ENCODE assay signal across 21 cellular contexts in the genomic region with DNA sequence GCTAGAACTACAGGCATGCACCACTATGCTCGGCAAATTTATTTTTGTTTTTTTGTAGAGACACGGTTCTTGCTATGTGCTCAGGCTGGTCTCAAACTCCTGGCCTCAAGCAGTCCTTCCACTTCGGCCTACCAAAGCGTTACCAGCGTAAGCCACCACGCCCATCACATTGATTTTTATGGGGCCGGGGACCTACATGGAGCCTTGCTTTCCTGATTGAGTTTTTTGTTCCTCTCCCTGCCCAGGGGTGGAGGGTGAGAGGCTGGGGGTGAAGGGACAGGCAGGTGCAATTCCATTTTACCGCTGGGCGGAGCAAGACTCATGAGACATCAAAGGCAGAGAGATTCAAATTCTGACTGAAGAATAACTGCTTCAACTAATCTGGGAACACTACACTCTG. TPM values are rescaled to one million over a fixed set of nuclear protein-coding genes. Genes with fewer than 3 reads are reported as not detected.
A peak's percentile ranks its signal among the peaks of the same experiment; 100 is the strongest.
DNase-seq lines count a peak whose midpoint lies in the region; TF ChIP-seq lines count a peak whose summit lies in the region.
"Had no signal": no experiment of that assay in that cellular context is flagged by ENCODE, and none has a peak within 500 bp of the region (broad histone marks: within the 10 kb centered on the region; RNA-seq: fewer than 3 reads in every experiment).

No MANE protein-coding gene starts in this region.

- no peaks in the 10 kb centered on the region for H3K9me3 ChIP-seq in CD4-positive, alpha-beta memory T cell (ENCODE audit: control insufficient read depth in 1 of 2, low read length in 2 of 2)
- H3K9me3 ChIP-seq in Karpas-422 (ENCODE audit: low read length) (no peaks in the 10 kb centered on the region), esophagus muscularis mucosa (no peaks in the 10 kb centered on the region), sigmoid colon (no peaks in the 10 kb centered on the region)
- H3K9me3 ChIP-seq: left ventricle myocardium inferior, Peyer's patch, right lobe of liver, vagina had no signal

- H3K4me3 ChIP-seq in CD4-positive, alpha-beta memory T cell (ENCODE audit: low read length in 2 of 2), result no peak overlapping the region
- H3K4me3 ChIP-seq in Karpas-422 (ENCODE audit: low read length) (no peak overlapping the region), esophagus muscularis mucosa (peak overlapping the region; percentile 66 to 88 (median 78)), sigmoid colon (peak overlapping the region in 2 of 4 donors; percentile 77 to 88)
- H3K4me3 ChIP-seq: left ventricle myocardium inferior, vagina had no signal

- H3K36me3 Mint-ChIP-seq in CD4-positive, alpha-beta memory T cell, result peaks cover 26 to 33% of the 10 kb centered on the region in 2 donors

- H3K9me2 ChIP-seq in Karpas-422 (replicated peaks; ENCODE audit: insufficient read depth, low read length), result no peaks in the 10 kb centered on the region

- DNase-seq in CD4-positive, alpha-beta memory T cell, result no peak
- DNase-seq in Karpas-422 (no peak), esophagus muscularis mucosa (ENCODE audit: extremely low spot score) (no peak), sigmoid colon (no peak), NCI-H226 (no peak), DMS79 treated with DMSO at 0.1 percent for 48 hours (lab: John Stamatoyannopoulos, UW) (no peak), DMS53 (lab: John Stamatoyannopoulos, UW) (no peak)
- DNase-seq: activated CD4-positive, alpha-beta T cell treated with anti-CD3 and anti-CD28 coated beads, Interleukin-2, amount 50 U/mL, for 48 hours; activated naive CD8-positive, alpha-beta T cell treated with anti-CD3 and anti-CD28 coated beads, Interleukin-2, amount 10 ng/mL, durations not matched to agents 7 days and 5 days; activated T-cell treated with anti-CD3 and anti-CD28 coated beads for 4 hours; GDM1; left ventricle myocardium inferior; NCI-H1105 treated with DMSO at 0.1 percent for 48 hours; NCI-H82; Peyer's patch; stimulated activated CD4-positive, alpha-beta T cell treated with anti-CD3 and anti-CD28 coated beads, Interleukin-2, amount 100 ng/mL, for 24 hours had no signal

- TF ChIP-seq EP300 in esophagus muscularis mucosa (IDR thresholded peaks at IDR 0.05) (no peak), sigmoid colon (IDR thresholded peaks at IDR 0.05) (no peak)

- CTCF ChIA-PET in CD4-positive, alpha-beta memory T cell (lab: Charles Lee; ENCODE audit: partially characterized antibody), result no interaction called here

- no peaks in the 10 kb centered on the region for H3K36me3 ChIP-seq in CD4-positive, alpha-beta memory T cell (ENCODE audit: insufficient read depth, low read length)
- H3K36me3 ChIP-seq in Karpas-422 (ENCODE audit: insufficient read depth, low read length) (peaks cover 4% of the 10 kb centered on the region; the same call in 1 of the 2 replicates), esophagus muscularis mucosa (peaks cover 21 to 38% (median 28%) of the 10 kb centered on the region in 4 donors), sigmoid colon (peaks cover 12 to 38% (median 19%) of the 10 kb centered on the region in 4 donors)

- 68% methylated on average over 9 of the region's 9 CpGs for WGBS in esophagus muscularis mucosa
- WGBS in sigmoid colon, 2 donors, result 17 to 78% methylated on average over 9 of the region's 9 CpGs

- peaks cover 14 to 18% (median 17%) of the 10 kb centered on the region in 4 donors for H3K4me1 Mint-ChIP-seq in CD4-positive, alpha-beta memory T cell

- no peak for TF ChIP-seq CTCF in esophagus muscularis mucosa (IDR thresholded peaks at IDR 0.05)
- TF ChIP-seq CTCF in sigmoid colon (IDR thresholded peaks at IDR 0.05), result no peak

- no peaks in the 10 kb centered on the region for H3K27me3 Mint-ChIP-seq in CD4-positive, alpha-beta memory T cell

- POLR2A ChIA-PET in CD4-positive, alpha-beta memory T cell (lab: Charles Lee; ENCODE audit: partially characterized antibody), result no interaction called here

- peak overlapping the region; percentile 89 for H3K4me2 ChIP-seq in Karpas-422 (ENCODE audit: low read depth, low read length, poor library complexity, severe bottlenecking)

- no peak overlapping the region for H3K9ac ChIP-seq in Karpas-422 (ENCODE audit: low read length)

- intact Hi-C loops in CD4-positive, alpha-beta memory T cell (cut with micrococcal nuclease), result no loop called here
- intact Hi-C loops in esophagus muscularis mucosa (cut with DNase I), result no loop called here
- intact Hi-C loops in sigmoid colon (cut with DNase I), result loop anchor here (5.0 to 10.0 kb wide), 5 partner anchors 330 to 1820 kb away; partner anchors contain the start of genes MELK, POLR1E, SHB and TOMM5

- H3K9me3 Mint-ChIP-seq in CD4-positive, alpha-beta memory T cell, result peaks cover 0 to 4% (median 0%) of the 10 kb centered on the region in 8 donors
- H3K9me3 Mint-ChIP-seq: activated naive CD8-positive, alpha-beta T cell treated with anti-CD3 and anti-CD28 coated beads, Interleukin-2, amount 10 ng/mL, durations not matched to agents 7 days and 5 days had no signal

- no peak overlapping the region for H3K4me3 Mint-ChIP-seq in CD4-positive, alpha-beta memory T cell

- no peaks in the 10 kb centered on the region for H3K27me3 ChIP-seq in CD4-positive, alpha-beta memory T cell (ENCODE audit: insufficient read depth, low read length)
- H3K27me3 ChIP-seq in Karpas-422 (ENCODE audit: low read length) (0 out of 2 replicates have a peak, but pooled peaks cover 4% of the 10 kb centered on the region), esophagus muscularis mucosa (no peaks in the 10 kb centered on the region), sigmoid colon (no peaks in the 10 kb centered on the region)
- H3K27me3 ChIP-seq: Peyer's patch, right lobe of liver, vagina had no signal

- H3K27ac ChIP-seq in CD4-positive, alpha-beta memory T cell (ENCODE audit: low read depth, low read length), result no peak overlapping the region
- no peak overlapping the region for H3K27ac ChIP-seq in Karpas-422 (ENCODE audit: low read length)
- H3K27ac ChIP-seq in esophagus muscularis mucosa (replicated peaks in 1 of 4), result peak overlapping the region; percentile 89 to 96 (median 90)
- H3K27ac ChIP-seq in sigmoid colon, result peak overlapping the region; percentile 84 to 97 (median 88)
- H3K27ac ChIP-seq: left ventricle myocardium inferior, right lobe of liver, vagina had no signal

- TF ChIP-seq POLR2A in esophagus muscularis mucosa (IDR thresholded peaks at IDR 0.05; ENCODE audit: low read depth), result no peak
- no peak for TF ChIP-seq POLR2A in sigmoid colon (IDR thresholded peaks at IDR 0.05)

- H3K79me2 ChIP-seq in Karpas-422 (ENCODE audit: low read length), result peaks cover 24% of the 10 kb centered on the region

- H3K4me1 ChIP-seq in CD4-positive, alpha-beta memory T cell (ENCODE audit: insufficient read depth, low read length), result peaks cover 14% of the 10 kb centered on the region
- peaks cover 14% of the 10 kb centered on the region for H3K4me1 ChIP-seq in Karpas-422 (ENCODE audit: low read length)
- peaks cover 9 to 86% (median 79%) of the 10 kb centered on the region in 4 donors for H3K4me1 ChIP-seq in esophagus muscularis mucosa
- peaks cover 0 to 84% (median 44%) of the 10 kb centered on the region in 4 donors for H3K4me1 ChIP-seq in sigmoid colon

- H4K20me1 ChIP-seq in Karpas-422 (ENCODE audit: insufficient read depth, low read depth, low read length), result 0 out of 2 replicates have a peak, but pooled peaks cover 3% of the 10 kb centered on the region

- H3K27ac Mint-ChIP-seq in CD4-positive, alpha-beta memory T cell, result peak overlapping the region in 4 of 7 donors; percentile 10 to 44 (median 30)

- no peak overlapping the region for H2AFZ ChIP-seq in Karpas-422 (ENCODE audit: low read length)

RNA-seq across cellular contexts. Expression of gene ALDH1B1, which starts 1.9 kb away (rescaled TPM):
- 1 to 10 TPM; 3.6 to 4.1 TPM for total RNA-seq in CD4-positive, alpha-beta memory T cell
- polyA plus RNA-seq in CD4-positive, alpha-beta memory T cell, result 10 to 100 TPM; 10.5 TPM
- 10.3 and 16.3 TPM in 2 replicates for total RNA-seq in Karpas-422 (2014; rRNA removed; shearing (Covaris generic); ENCODE audit: low replicate concordance)
- 100 to 1,000 TPM; 253 to 364 (median 272) TPM for total RNA-seq in esophagus muscularis mucosa
- 100 to 1,000 TPM in 2 of 4 donors, 10 to 100 TPM in 2; 35.7 to 162 (median 101) TPM for total RNA-seq in sigmoid colon
- 10 to 100 TPM; 19.2 to 45.0 (median 24.0) TPM for polyA plus RNA-seq in sigmoid colon

RNA-seq across cellular contexts. Expression of gene IGFBPL1, which starts 29.8 kb away (rescaled TPM):
- total RNA-seq in CD4-positive, alpha-beta memory T cell, result not detected
- polyA plus RNA-seq in CD4-positive, alpha-beta memory T cell, result not detected
- not detected in 2 replicates for total RNA-seq in Karpas-422 (2014; rRNA removed; shearing (Covaris generic); ENCODE audit: low replicate concordance)
- total RNA-seq in esophagus muscularis mucosa (1 to 10 TPM in 2 of 4 donors, under 1 TPM in 2; 0.78 to 3.7 (median 1.5) TPM), sigmoid colon (1 to 10 TPM in 2 of 4 donors, under 1 TPM in 1, not detected in 1; 0.36 to 2.2 (median 1.4) TPM)
- polyA plus RNA-seq in sigmoid colon, result under 1 TPM in 1 of 3 donors, not detected in 2; 0.23 TPM
- total RNA-seq: activated naive CD8-positive, alpha-beta T cell treated with anti-CD3 and anti-CD28 coated beads, Interleukin-2, amount 10 ng/mL, durations not matched to agents 7 days and 5 days; esophagus mucosa; left ventricle myocardium inferior; mononuclear cell; omental fat pad; vagina had no signal

Comparison
In these comparisons a context has a peak if more than half of its experiments do, and no peak if none do; other contexts are left out.
1. H3K27ac ChIP-seq: peak in esophagus muscularis mucosa (4 of 4) and sigmoid colon (4 of 4); none in CD4-positive, alpha-beta memory T cell (single experiment) and Karpas-422 (single experiment).
2. H3K4me3 ChIP-seq: peak in esophagus muscularis mucosa (4 of 4); none in CD4-positive, alpha-beta memory T cell (0 of 2) and Karpas-422 (single experiment).